Comparison of ENCODE assay signal across 21 cellular contexts in genomic region chr1:44033041-44033575, GRCh38. TPM values are rescaled to one million over a fixed set of nuclear protein-coding genes. Genes with fewer than 3 reads are reported as not detected.
DNase-seq lines count a peak whose midpoint lies in the region; ATAC-seq, FAIRE-seq and TF ChIP-seq lines count a peak whose summit lies in the region.
"Had no signal": no experiment of that assay in that cellular context is flagged by ENCODE, and none has a peak within 500 bp of the region (broad histone marks: within the 10 kb centered on the region; RNA-seq: fewer than 3 reads in every experiment).

No MANE protein-coding gene starts in this region.

- no peaks in the 10 kb centered on the region for H3K9me3 Mint-ChIP-seq in activated CD4-positive, alpha-beta T cell treated with anti-CD3 and anti-CD28 coated beads, Interleukin-2, amount 10 ng/mL, durations not matched to agents 7 days and 5 days
- H3K9me3 Mint-ChIP-seq in astrocyte (ENCODE audit: unreplicated experiment), result no peaks in the 10 kb centered on the region
- H3K9me3 Mint-ChIP-seq in naive thymus-derived CD4-positive, alpha-beta T cell, result peaks cover 0 to 2% (median 0%) of the 10 kb centered on the region in 11 donors
- no peaks in the 10 kb centered on the region for H3K9me3 Mint-ChIP-seq in type B pancreatic cell
- no peaks in the 10 kb centered on the region for H3K9me3 Mint-ChIP-seq in effector memory CD8-positive, alpha-beta T cell
- H3K9me3 Mint-ChIP-seq: activated naive CD4-positive, alpha-beta T cell treated with anti-CD3 and anti-CD28 coated beads, Interleukin-2, amount 50 U/mL, for 24 hours had no signal

- TF ChIP-seq CTCF in astrocyte (IDR thresholded peaks at IDR 0.05; ENCODE audit: insufficient read depth, low read depth, low read length), result no peak
- no peak for TF ChIP-seq CTCF in type B pancreatic cell (conservative IDR thresholded peaks at IDR 0.05)

- H3K4me3 ChIP-seq in astrocyte (ENCODE audit: insufficient read depth, low read depth, low read length), result no peak overlapping the region
- H3K4me3 ChIP-seq in naive thymus-derived CD4-positive, alpha-beta T cell (ENCODE audit: low read length), result no peak overlapping the region
- H3K4me3 ChIP-seq: body of pancreas, psoas muscle, spleen, testis had no signal

- no peaks in the 10 kb centered on the region for H3K36me3 ChIP-seq in astrocyte (ENCODE audit: insufficient read depth, low read length)
- H3K36me3 ChIP-seq in naive thymus-derived CD4-positive, alpha-beta T cell (ENCODE audit: control insufficient read depth in 2 of 3, insufficient read depth in 3 of 3, low read length in 3 of 3), result no peaks in the 10 kb centered on the region
- H3K36me3 ChIP-seq: spleen had no signal

- peaks cover 34% of the 10 kb centered on the region for H3K4me1 Mint-ChIP-seq in activated CD4-positive, alpha-beta T cell treated with anti-CD3 and anti-CD28 coated beads, Interleukin-2, amount 10 ng/mL, durations not matched to agents 7 days and 5 days
- H3K4me1 Mint-ChIP-seq in astrocyte (ENCODE audit: low read depth, unreplicated experiment), result peaks cover 16% of the 10 kb centered on the region
- peaks cover 16 to 42% (median 19%) of the 10 kb centered on the region in 7 donors for H3K4me1 Mint-ChIP-seq in naive thymus-derived CD4-positive, alpha-beta T cell
- H3K4me1 Mint-ChIP-seq in type B pancreatic cell (ENCODE audit: unreplicated experiment), result peaks cover 59% of the 10 kb centered on the region
- H3K4me1 Mint-ChIP-seq in effector memory CD8-positive, alpha-beta T cell (ENCODE audit: low read depth in 2 of 2), result peaks cover 12 to 14% of the 10 kb centered on the region in 2 donors

- no peaks in the 10 kb centered on the region for H3K27me3 ChIP-seq in astrocyte (ENCODE audit: insufficient read depth, low read length)
- no peaks in the 10 kb centered on the region for H3K27me3 ChIP-seq in naive thymus-derived CD4-positive, alpha-beta T cell (ENCODE audit: control insufficient read depth in 2 of 2, insufficient read depth in 2 of 2, low read length in 2 of 2)
- H3K27me3 ChIP-seq: body of pancreas, testis had no signal

- H2AFZ ChIP-seq in astrocyte (ENCODE audit: low read depth, low read length), result no peak overlapping the region

- no peak overlapping the region for H3K4me2 ChIP-seq in astrocyte (ENCODE audit: low read length)

- CTCF ChIA-PET in activated CD4-positive, alpha-beta T cell treated with anti-CD3 and anti-CD28 coated beads, Interleukin-2, amount 10 ng/mL, durations not matched to agents 7 days and 5 days (lab: Charles Lee), result interaction anchor here (1.3 kb wide), 1 partner anchor 10 kb away, joined by 3 read pairs; no protein-coding TSS in a partner anchor
- CTCF ChIA-PET in naive thymus-derived CD4-positive, alpha-beta T cell (lab: Charles Lee), result interaction anchor here (1.0 to 5.4 kb wide), 3 partner anchors 19 to 27 kb away, joined by 3 to 87 read pairs (median 7); no protein-coding TSS in a partner anchor

- peaks cover 15% of the 10 kb centered on the region for H3K4me1 ChIP-seq in astrocyte (ENCODE audit: insufficient read depth, low read length)
- H3K4me1 ChIP-seq in naive thymus-derived CD4-positive, alpha-beta T cell (ENCODE audit: control insufficient read depth in 2 of 2, insufficient read depth in 2 of 2, low read length in 2 of 2), result peaks cover 0 to 7% of the 10 kb centered on the region in 2 donors

- peak overlapping the region; percentile 3 for H3K27ac Mint-ChIP-seq in activated CD4-positive, alpha-beta T cell treated with anti-CD3 and anti-CD28 coated beads, Interleukin-2, amount 10 ng/mL, durations not matched to agents 7 days and 5 days
- H3K27ac Mint-ChIP-seq in astrocyte (ENCODE audit: unreplicated experiment) (peak overlapping the region; percentile 4), type B pancreatic cell (no peak overlapping the region)
- peak overlapping the region in 7 of 9 donors; percentile 12 to 89 (median 31) for H3K27ac Mint-ChIP-seq in naive thymus-derived CD4-positive, alpha-beta T cell
- H3K27ac Mint-ChIP-seq in effector memory CD8-positive, alpha-beta T cell, result no peak overlapping the region
- H3K27ac Mint-ChIP-seq: activated naive CD4-positive, alpha-beta T cell treated with anti-CD3 and anti-CD28 coated beads, Interleukin-2, amount 50 U/mL, for 24 hours had no signal

- H3K9ac ChIP-seq in astrocyte (ENCODE audit: low read length), result no peak overlapping the region

- intact Hi-C loops in naive thymus-derived CD4-positive, alpha-beta T cell (cut with micrococcal nuclease), result loop anchor here (5.0 to 10.0 kb wide), 2 partner anchors 322 to 1654 kb away; partner anchors contain the start of genes ERI3 (in 1 of the 2), GPBP1L1 (in 1 of the 2) and TMEM69 (in 1 of the 2)

- peaks cover 1% of the 10 kb centered on the region for H3K27me3 Mint-ChIP-seq in activated CD4-positive, alpha-beta T cell treated with anti-CD3 and anti-CD28 coated beads, Interleukin-2, amount 10 ng/mL, durations not matched to agents 7 days and 5 days
- H3K27me3 Mint-ChIP-seq in astrocyte (ENCODE audit: low read depth, unreplicated experiment) (peaks cover 5% of the 10 kb centered on the region), type B pancreatic cell (no peaks in the 10 kb centered on the region)
- H3K27me3 Mint-ChIP-seq in naive thymus-derived CD4-positive, alpha-beta T cell, result no peaks in the 10 kb centered on the region
- no peaks in the 10 kb centered on the region for H3K27me3 Mint-ChIP-seq in effector memory CD8-positive, alpha-beta T cell
- H3K27me3 Mint-ChIP-seq: activated naive CD4-positive, alpha-beta T cell treated with anti-CD3 and anti-CD28 coated beads, Interleukin-2, amount 50 U/mL, for 24 hours had no signal

- no peak overlapping the region for H3K27ac ChIP-seq in astrocyte (ENCODE audit: low read depth, low read length)
- H3K27ac ChIP-seq in naive thymus-derived CD4-positive, alpha-beta T cell (ENCODE audit: low read depth, low read length), result no peak overlapping the region
- H3K27ac ChIP-seq: psoas muscle, testis had no signal

- POLR2A ChIA-PET in activated CD4-positive, alpha-beta T cell treated with anti-CD3 and anti-CD28 coated beads, Interleukin-2, amount 10 ng/mL, durations not matched to agents 7 days and 5 days (lab: Charles Lee), result no interaction called here
- POLR2A ChIA-PET in naive thymus-derived CD4-positive, alpha-beta T cell (lab: Charles Lee), result no interaction called here

- no peaks in the 10 kb centered on the region for H4K20me1 ChIP-seq in astrocyte (ENCODE audit: insufficient read depth, low read length)

- H3K36me3 Mint-ChIP-seq in activated CD4-positive, alpha-beta T cell treated with anti-CD3 and anti-CD28 coated beads, Interleukin-2, amount 10 ng/mL, durations not matched to agents 7 days and 5 days (ENCODE audit: low read depth), result no peaks in the 10 kb centered on the region
- H3K36me3 Mint-ChIP-seq in astrocyte (ENCODE audit: low read depth, unreplicated experiment), result no peaks in the 10 kb centered on the region
- no peaks in the 10 kb centered on the region for H3K36me3 Mint-ChIP-seq in naive thymus-derived CD4-positive, alpha-beta T cell
- no peaks in the 10 kb centered on the region for H3K36me3 Mint-ChIP-seq in type B pancreatic cell
- peaks cover 22% of the 10 kb centered on the region for H3K36me3 Mint-ChIP-seq in effector memory CD8-positive, alpha-beta T cell (ENCODE audit: insufficient read depth)

- FAIRE-seq in astrocyte (lab: Jason Lieb, UNC), result no peak
- FAIRE-seq: A204.1 had no signal

- no peak for ATAC-seq in naive thymus-derived CD4-positive, alpha-beta T cell
- no peak for ATAC-seq in effector memory CD8-positive, alpha-beta T cell (replicated peaks)
- ATAC-seq: body of pancreas, psoas muscle had no signal

- no peak for DNase-seq in activated CD4-positive, alpha-beta T cell treated with anti-CD3 and anti-CD28 coated beads, Interleukin-2, amount 10 ng/mL, durations not matched to agents 7 days and 5 days
- no peak for DNase-seq in activated CD4-positive, alpha-beta T cell treated with anti-CD3 and anti-CD28 coated beads, Interleukin-2, amount 50 U/mL, for 1 hour
- DNase-seq in astrocyte (ENCODE audit: low read depth) (no peak), type B pancreatic cell (ENCODE audit: extremely low spot score, unreplicated experiment) (no peak), NCI-H2171 (lab: John Stamatoyannopoulos, UW) (no peak), kidney tubule cell (ENCODE audit: low spot score) (no peak)
- no peak for DNase-seq in naive thymus-derived CD4-positive, alpha-beta T cell
- no peak for DNase-seq in effector memory CD8-positive, alpha-beta T cell
- DNase-seq: activated CD4-positive, alpha-beta T cell treated with anti-CD3 and anti-CD28 coated beads, Interleukin-2, amount 50 U/mL, for 48 hours; activated T-cell treated with anti-CD3 and anti-CD28 coated beads, Interleukin-2, amount 50 U/mL, for 48 hours; body of pancreas; cortex of kidney; MM.1S; NCI-H146; NCI-H82; psoas muscle; spleen; stimulated activated CD8-positive, alpha-beta memory T cell treated with anti-CD3 and anti-CD28 coated beads, Interleukin-4, amount 100 ng/mL, for 48 hours; testis had no signal

- no peaks in the 10 kb centered on the region for H3K79me2 ChIP-seq in astrocyte (ENCODE audit: insufficient read depth, low read length)

- H3K4me3 Mint-ChIP-seq in activated CD4-positive, alpha-beta T cell treated with anti-CD3 and anti-CD28 coated beads, Interleukin-2, amount 10 ng/mL, durations not matched to agents 7 days and 5 days, result no peak overlapping the region
- peak overlapping the region; percentile 45 for H3K4me3 Mint-ChIP-seq in astrocyte (ENCODE audit: unreplicated experiment)
- peak overlapping the region in 2 of 10 donors; percentile 13 to 51 for H3K4me3 Mint-ChIP-seq in naive thymus-derived CD4-positive, alpha-beta T cell
- H3K4me3 Mint-ChIP-seq in type B pancreatic cell, result peak overlapping the region; percentile 91
- peak overlapping the region in 1 of 2 donors; percentile 82 for H3K4me3 Mint-ChIP-seq in effector memory CD8-positive, alpha-beta T cell

- no peaks in the 10 kb centered on the region for H3K9me3 ChIP-seq in astrocyte (ENCODE audit: insufficient read depth, low read depth, low read length)
- no peaks in the 10 kb centered on the region for H3K9me3 ChIP-seq in naive thymus-derived CD4-positive, alpha-beta T cell (ENCODE audit: control insufficient read depth in 2 of 3, low read length in 3 of 3)
- H3K9me3 ChIP-seq: body of pancreas, psoas muscle, spleen, testis had no signal

RNA-seq across cellular contexts. Expression of gene SLC6A9, which starts 1.8 kb away (rescaled TPM):
- 1 to 10 TPM; 4.0 to 4.8 TPM for total RNA-seq in activated CD4-positive, alpha-beta T cell treated with anti-CD3 and anti-CD28 coated beads, Interleukin-2, amount 10 ng/mL, durations not matched to agents 7 days and 5 days
- total RNA-seq in astrocyte (45.2 and 51.4 TPM in 2 replicates), type B pancreatic cell (ENCODE audit: low replicate concordance) (21.0 and 27.0 TPM in 2 replicates)
- 1 to 10 TPM in 1 of 5 experiments, under 1 TPM in 3, not detected in 1; 0.37 to 5.0 (median 0.53) TPM for total RNA-seq in naive thymus-derived CD4-positive, alpha-beta T cell
- under 1 TPM in 1 of 2 donors, not detected in 1; 0.26 TPM for polyA plus RNA-seq in naive thymus-derived CD4-positive, alpha-beta T cell

RNA-seq across cellular contexts. Expression of gene CCDC24, which starts 41.7 kb away (rescaled TPM):
- total RNA-seq in activated CD4-positive, alpha-beta T cell treated with anti-CD3 and anti-CD28 coated beads, Interleukin-2, amount 10 ng/mL, durations not matched to agents 7 days and 5 days, result 1 to 10 TPM in 1 of 2 experiments, under 1 TPM in 1; 0.71 to 1.3 TPM
- total RNA-seq in astrocyte, result 4.2 and 4.3 TPM in 2 replicates
- 1 to 10 TPM in 4 of 5 experiments, under 1 TPM in 1; 0.40 to 2.9 (median 1.6) TPM for total RNA-seq in naive thymus-derived CD4-positive, alpha-beta T cell
- under 1 TPM in 1 of 2 donors, not detected in 1; 0.41 TPM for polyA plus RNA-seq in naive thymus-derived CD4-positive, alpha-beta T cell
- 14.9 and 15.6 TPM in 2 replicates for total RNA-seq in type B pancreatic cell (ENCODE audit: low replicate concordance)

RNA-seq across cellular contexts. Expression of gene B4GALT2, which starts 54.1 kb away (rescaled TPM):
- total RNA-seq in activated CD4-positive, alpha-beta T cell treated with anti-CD3 and anti-CD28 coated beads, Interleukin-2, amount 10 ng/mL, durations not matched to agents 7 days and 5 days, result 1 to 10 TPM; 8.0 to 9.3 TPM
- total RNA-seq in astrocyte, result 56.6 and 56.9 TPM in 2 replicates
- total RNA-seq in naive thymus-derived CD4-positive, alpha-beta T cell, result 10 to 100 TPM in 1 of 5 experiments, 1 to 10 TPM in 2, under 1 TPM in 2; 0.49 to 16.9 (median 1.6) TPM
- polyA plus RNA-seq in naive thymus-derived CD4-positive, alpha-beta T cell, result not detected
- total RNA-seq in type B pancreatic cell (ENCODE audit: low replicate concordance), result 44.3 and 54.8 TPM in 2 replicates

RNA-seq across cellular contexts. Expression of gene ATP6V0B, which starts 58.3 kb away (rescaled TPM):
- 100 to 1,000 TPM in 1 of 2 experiments, 10 to 100 TPM in 1; 90.1 to 112 TPM for total RNA-seq in activated CD4-positive, alpha-beta T cell treated with anti-CD3 and anti-CD28 coated beads, Interleukin-2, amount 10 ng/mL, durations not matched to agents 7 days and 5 days
- total RNA-seq in astrocyte (175 and 202 TPM in 2 replicates), type B pancreatic cell (ENCODE audit: low replicate concordance) (115 and 135 TPM in 2 replicates)
- total RNA-seq in naive thymus-derived CD4-positive, alpha-beta T cell, result 100 to 1,000 TPM in 2 of 5 experiments, 10 to 100 TPM in 3; 47.3 to 152 (median 69.3) TPM
- polyA plus RNA-seq in naive thymus-derived CD4-positive, alpha-beta T cell, result 100 to 1,000 TPM; 147 to 166 TPM

Comparison
In these comparisons a context has a peak if more than half of its experiments do, and no peak if none do; other contexts are left out.
1. H3K27ac Mint-ChIP-seq: peak in activated CD4-positive, alpha-beta T cell treated with anti-CD3 and anti-CD28 coated beads, Interleukin-2, amount 10 ng/mL, durations not matched to agents 7 days and 5 days (single experiment), astrocyte (single experiment) and naive thymus-derived CD4-positive, alpha-beta T cell (7 of 9); none in type B pancreatic cell (single experiment) and effector memory CD8-positive, alpha-beta T cell (0 of 2).